ENCODE assay signal across 8 cellular contexts in the genomic region with DNA sequence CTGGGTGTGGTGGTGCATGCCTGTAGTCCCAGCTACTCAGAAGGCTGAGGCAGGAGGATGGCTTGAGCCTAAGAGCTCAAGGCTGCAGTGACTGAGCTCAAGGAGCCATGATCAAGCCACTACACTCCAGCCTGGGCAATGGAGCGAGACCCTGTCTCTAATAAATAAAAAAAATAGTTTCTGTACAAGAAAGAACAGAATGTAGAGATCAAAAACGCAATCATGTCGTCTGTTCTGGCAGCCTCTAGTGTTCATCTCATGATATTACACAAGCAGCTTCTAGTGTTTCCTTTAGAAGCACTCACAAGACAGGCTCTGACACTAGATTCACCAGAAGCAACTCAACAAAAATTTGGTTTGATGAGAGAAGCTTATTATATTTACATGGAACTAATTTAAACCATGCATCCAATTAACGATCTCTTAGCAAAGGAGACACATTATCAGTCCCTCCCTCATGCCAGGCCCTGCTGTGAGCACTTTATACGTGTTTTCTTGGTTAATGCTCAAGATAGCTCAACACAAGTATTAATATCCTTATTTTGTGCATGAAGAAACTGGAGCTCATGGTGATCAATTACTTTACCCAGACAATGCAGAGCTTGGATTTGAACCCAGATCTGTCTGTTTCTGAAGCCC. TPM values are rescaled to one million over a fixed set of nuclear protein-coding genes. Genes with fewer than 3 reads are reported as not detected.
A peak's percentile ranks its signal among the peaks of the same experiment; 100 is the strongest.
DNase-seq lines count a peak whose midpoint lies in the region; ATAC-seq, FAIRE-seq and TF ChIP-seq lines count a peak whose summit lies in the region.

No MANE protein-coding gene starts in this region.

- CTCF ChIA-PET in OCI-LY7 (lab: Charles Lee; ENCODE audit: unreplicated experiment), result no interaction called here
- CTCF ChIA-PET in H1 (lab: Charles Lee; ENCODE audit: partially characterized antibody), result interaction anchor here (0.6 to 3.7 kb wide), 65 partner anchors 9 to 619 kb away, joined by 3 to 31 read pairs (median 4); a partner anchor contains a TSS
- CTCF ChIA-PET in naive thymus-derived CD4-positive, alpha-beta T cell (lab: Charles Lee), result interaction anchor here (0.6 to 3.9 kb wide), 32 partner anchors 9 to 520 kb away, joined by 3 to 39 read pairs (median 3); a partner anchor contains a TSS

- no peak overlapping the region for H2BK12ac ChIP-seq in H1 (ENCODE audit: low read depth, low read length)

- H4K20me1 ChIP-seq in OCI-LY7 (ENCODE audit: insufficient read depth, low read length) (no peaks in the 10 kb centered on the region), H1 (replicated peaks in 1 of 2; ENCODE audit: control insufficient read depth in 1 of 2, insufficient read depth in 2 of 2, low read length in 2 of 2) (no peaks in the 10 kb centered on the region)

- no TSS peak for BruUV-seq in OCI-LY7 (replicated peaks; lab: Mats Ljungman, UMichigan)

- H3K27ac ChIP-seq in OCI-LY7 (ENCODE audit: low read depth, low read length, poor library complexity, severe bottlenecking), result no peak overlapping the region
- H3K27ac ChIP-seq in H1 (ENCODE audit: low read depth, low read length), result no peak overlapping the region
- H3K27ac ChIP-seq in naive thymus-derived CD4-positive, alpha-beta T cell (ENCODE audit: low read depth, low read length), result no peak overlapping the region

- TF ChIP-seq POLR2A in H1 (IDR thresholded peaks at IDR 0.05; ENCODE audit: control extremely low read depth in 1 of 2, low read depth in 2 of 2, low read length in 2 of 2), result no peak

- H3K36me3 Mint-ChIP-seq in naive thymus-derived CD4-positive, alpha-beta T cell, result peaks cover 0 to 4% (median 2%) of the 10 kb centered on the region in 5 donors

- no peak overlapping the region for H3K14ac ChIP-seq in H1 (ENCODE audit: insufficient read length)

- H3K4me3 ChIP-seq in HFF-Myc (replicated peaks; ENCODE audit: low read depth, low read length), result no peak overlapping the region
- no peak overlapping the region for H3K4me3 ChIP-seq in OCI-LY7 (ENCODE audit: low read depth, low read length, poor library complexity, severe bottlenecking)
- no peak overlapping the region for H3K4me3 ChIP-seq in H1 (ENCODE audit: extremely low read depth in 1 of 4, insufficient read depth in 2 of 4, low read depth in 3 of 4, low read length in 4 of 4)
- no peak overlapping the region for H3K4me3 ChIP-seq in naive thymus-derived CD4-positive, alpha-beta T cell (ENCODE audit: low read length)

- no peaks in the 10 kb centered on the region for H3K23me2 ChIP-seq in H1 (ENCODE audit: low read depth, low read length)

- no peaks in the 10 kb centered on the region for H3K4me1 ChIP-seq in OCI-LY7 (ENCODE audit: insufficient read depth, low read length, poor library complexity, severe bottlenecking)
- H3K4me1 ChIP-seq in H1 (replicated peaks in 1 of 4; ENCODE audit: control insufficient read depth in 3 of 4, insufficient read depth in 4 of 4, low read length in 3 of 4), result no peaks in the 10 kb centered on the region; a peak in 1 of 7 replicates
- peaks cover 27 to 45% of the 10 kb centered on the region in 2 donors for H3K4me1 ChIP-seq in naive thymus-derived CD4-positive, alpha-beta T cell (ENCODE audit: control insufficient read depth in 2 of 2, insufficient read depth in 2 of 2, low read length in 2 of 2)

- H3K9ac ChIP-seq in H1 (replicated peaks in 1 of 4; ENCODE audit: extremely low read depth in 1 of 4, low read depth in 3 of 4, low read length in 3 of 4), result no peak overlapping the region

- no peak overlapping the region for H2BK20ac ChIP-seq in H1 (ENCODE audit: low read length)

- peak; percentile 81 for ATAC-seq in naive thymus-derived CD4-positive, alpha-beta T cell
- ATAC-seq in GM19455 (IDR thresholded peaks at IDR 0.05; ENCODE audit: unreplicated experiment), result no peak

- H2BK5ac ChIP-seq in H1 (ENCODE audit: low read depth, low read length), result no peak overlapping the region

- H4K91ac ChIP-seq in H1 (replicated peaks; ENCODE audit: insufficient read length, low read length), result no peak overlapping the region

- peak overlapping the region in 2 of 10 donors; percentile 25 to 27 for H3K4me3 Mint-ChIP-seq in naive thymus-derived CD4-positive, alpha-beta T cell

- no peaks in the 10 kb centered on the region for H3K9me2 ChIP-seq in OCI-LY7 (ENCODE audit: insufficient read depth, low read length)

- peak overlapping the region; percentile 34 to 87 (median 77) for H3K27ac Mint-ChIP-seq in naive thymus-derived CD4-positive, alpha-beta T cell

- H4K5ac ChIP-seq in H1 (ENCODE audit: insufficient read length, low read depth, low read length), result no peak overlapping the region

- peak; percentile 69 to 72 for TF ChIP-seq RAD21 in H1 (IDR thresholded peaks at IDR 0.05 in 1 of 2, conservative IDR thresholded peaks at IDR 0.05 in 1 of 2; ENCODE audit: low read depth in 2 of 2, low read length in 2 of 2)

- peaks cover 0 to 20% (median 10%) of the 10 kb centered on the region in 11 donors for H3K9me3 Mint-ChIP-seq in naive thymus-derived CD4-positive, alpha-beta T cell

- H3K23ac ChIP-seq in H1 (ENCODE audit: insufficient read length), result no peak overlapping the region

- peak; percentile 53 for TF ChIP-seq CTCF in D721Med (IDR thresholded peaks at IDR 0.05; ENCODE audit: insufficient read depth, missing control alignments)
- peak; percentile 80 for TF ChIP-seq CTCF in HFF-Myc (IDR thresholded peaks at IDR 0.05; ENCODE audit: low read depth, low read length, missing control alignments)
- peak; percentile 80 for TF ChIP-seq CTCF in OCI-LY7 (conservative IDR thresholded peaks at IDR 0.05; ENCODE audit: low read length)
- peak in 2 of 3 experiments; percentile 41 to 68; a peak in 2 of 4 replicates for TF ChIP-seq CTCF in H1 (IDR thresholded peaks at IDR 0.05; ENCODE audit: control extremely low read depth in 1 of 3, insufficient read depth in 1 of 3, low read depth in 1 of 3, low read length in 3 of 3)

- H3K27me3 ChIP-seq in H1 (replicated peaks in 1 of 4; ENCODE audit: control insufficient read depth in 3 of 4, extremely low read depth in 1 of 4, insufficient read depth in 3 of 4, low read length in 3 of 4), result no peaks in the 10 kb centered on the region
- no peaks in the 10 kb centered on the region for H3K27me3 ChIP-seq in naive thymus-derived CD4-positive, alpha-beta T cell (ENCODE audit: control insufficient read depth in 2 of 2, insufficient read depth in 2 of 2, low read length in 2 of 2)

- H3K36me3 ChIP-seq in OCI-LY7 (ENCODE audit: insufficient read depth, low read length) (no peaks in the 10 kb centered on the region), H1 (ENCODE audit: control insufficient read depth in 2 of 4, insufficient read depth in 4 of 4, low read length in 3 of 4) (no peaks in the 10 kb centered on the region)
- no peaks in the 10 kb centered on the region for H3K36me3 ChIP-seq in naive thymus-derived CD4-positive, alpha-beta T cell (ENCODE audit: control insufficient read depth in 2 of 3, insufficient read depth in 3 of 3, low read length in 3 of 3)

- no peak overlapping the region for H3K4me2 ChIP-seq in OCI-LY7 (ENCODE audit: low read length)
- H3K4me2 ChIP-seq in H1 (ENCODE audit: insufficient read depth in 1 of 2, low read depth in 2 of 2, low read length in 2 of 2), result no peak overlapping the region

- H3K79me2 ChIP-seq in OCI-LY7 (ENCODE audit: insufficient read depth, low read depth, low read length) (no peaks in the 10 kb centered on the region), H1 (ENCODE audit: control insufficient read depth in 1 of 2, insufficient read depth in 2 of 2, low read length in 2 of 2) (no peaks in the 10 kb centered on the region)

- H2AFZ ChIP-seq in OCI-LY7 (ENCODE audit: low read length) (no peak overlapping the region), H1 (ENCODE audit: low read length) (0 out of 2 replicates have a peak overlapping the region, but pooled peaks have one; percentile 18)

- no peak for TF ChIP-seq EP300 in H1 (IDR thresholded peaks at IDR 0.05; ENCODE audit: borderline replicate concordance in 1 of 2, low read depth in 2 of 2, low read length in 2 of 2)

- WGBS in H1 (ENCODE audit: extremely low coverage in 1 of 2, insufficient coverage in 1 of 2, insufficient read length in 1 of 2, insufficient replicate concordance in 2 of 2, low coverage in 1 of 2, low lambda C conversion rate in 2 of 2, missing lambda C conversion rate in 1 of 2), 2 experiments, result 57% methylated on average over 5 of the region's 5 CpGs; no CpG with 5 or more reads in 1 of the 2 experiments

- no peak overlapping the region for H3K56ac ChIP-seq in H1 (replicated peaks; ENCODE audit: insufficient read length, low read depth, low read length)

- H3K4ac ChIP-seq in H1 (replicated peaks; ENCODE audit: insufficient read length, low read depth, low read length), result no peak overlapping the region

- peaks cover 11 to 60% (median 51%) of the 10 kb centered on the region in 7 donors for H3K4me1 Mint-ChIP-seq in naive thymus-derived CD4-positive, alpha-beta T cell

- H3K9me3 ChIP-seq in OCI-LY7 (ENCODE audit: low read length) (no peaks in the 10 kb centered on the region), H1 (ENCODE audit: insufficient read depth in 2 of 2, low read depth in 1 of 2, low read length in 1 of 2) (0 out of 4 replicates have a peak, but pooled peaks cover 0 to 5% of the 10 kb centered on the region in 2 experiments)
- no peaks in the 10 kb centered on the region for H3K9me3 ChIP-seq in naive thymus-derived CD4-positive, alpha-beta T cell (ENCODE audit: control insufficient read depth in 2 of 3, low read length in 3 of 3)

- no peak overlapping the region for H3K18ac ChIP-seq in H1 (ENCODE audit: extremely low read depth, low read length)

- POLR2A ChIA-PET in OCI-LY7 (lab: Charles Lee), result no interaction called here
- POLR2A ChIA-PET in H1 (lab: Charles Lee; ENCODE audit: partially characterized antibody), result interaction anchor here (0.8 kb wide), 1 partner anchor 366 kb away, joined by 3 read pairs; a partner anchor contains a TSS
- POLR2A ChIA-PET in naive thymus-derived CD4-positive, alpha-beta T cell (lab: Charles Lee), result interaction anchor here (0.6 to 5.0 kb wide), 11 partner anchors 8 to 412 kb away, joined by 3 to 36 read pairs (median 3); a partner anchor contains a TSS

- no peaks in the 10 kb centered on the region for H3K27me3 Mint-ChIP-seq in naive thymus-derived CD4-positive, alpha-beta T cell

- DNase-seq in D721Med (ENCODE audit: insufficient read length, low spot score) (no peak), HFF-Myc (ENCODE audit: extremely low read depth, low read depth) (peak; percentile 63), OCI-LY7 (ENCODE audit: low spot score) (peak; percentile 46), H1 (ENCODE audit: low read depth in 1 of 2, low spot score in 2 of 2) (no peak), C1 segment of cervical spinal cord (lab: John Stamatoyannopoulos, UW) (no peak)
- peak in 7 of 9 donors; percentile 50 to 75 (median 60) for DNase-seq in naive thymus-derived CD4-positive, alpha-beta T cell
- no peak for DNase-seq in stimulated activated CD8-positive, alpha-beta memory T cell treated with anti-CD3 and anti-CD28 coated beads, Interleukin-4, amount 100 ng/mL, for 48 hours

- H2BK15ac ChIP-seq in H1 (ENCODE audit: low read length), result no peak overlapping the region

- no peak overlapping the region for H2AK5ac ChIP-seq in H1 (ENCODE audit: low read depth, low read length)

- intact Hi-C loops in OCI-LY7 (cut with micrococcal nuclease; ENCODE audit: unreplicated experiment), result loop anchor here (2.0 to 10.0 kb wide), 3 partner anchors 342 to 518 kb away; no protein-coding TSS in a partner anchor
- intact Hi-C loops in naive thymus-derived CD4-positive, alpha-beta T cell (cut with micrococcal nuclease), result loop anchor here (1.0 to 5.0 kb wide), 14 partner anchors 14 to 520 kb away; no protein-coding TSS in a partner anchor

- no peaks in the 10 kb centered on the region for H3K79me1 ChIP-seq in H1 (ENCODE audit: low read depth, low read length)

- FAIRE-seq in D721Med (lab: Jason Lieb, UNC), result no peak
- peak; percentile 48 for FAIRE-seq in H1 (lab: Jason Lieb, UNC)

- no peak overlapping the region for H4K8ac ChIP-seq in H1 (ENCODE audit: extremely low read depth, insufficient read depth, low read length)

- H2BK120ac ChIP-seq in H1 (replicated peaks; ENCODE audit: low read depth, low read length), result no peak overlapping the region

RNA-seq across cellular contexts. Expression of a gene that starts 6.9 kb away (rescaled TPM):
- total RNA-seq in OCI-LY7 (2014; rRNA removed; shearing (Covaris generic)), result not detected in 2 replicates
- not detected in 2 replicates for total RNA-seq in OCI-LY7 (2022)
- total RNA-seq in H1 (2021; fragmentation: NEBNext Ultra II Directional; extraction: Animal tissue kit (Norgen Biotek cat#: 25700)), result not detected in 2 replicates
- polyA plus RNA-seq in H1 (2011; rRNA removed), result not detected in 2 replicates
- polyA plus RNA-seq in H1 (2011; cell fraction: cytosol; rRNA removed), result not detected
- not detected for polyA plus RNA-seq in H1 (2011; cell fraction: nucleus; rRNA removed)
- polyA plus RNA-seq in H1 (2012, experiment 1 of 2), result not detected in 4 replicates
- polyA plus RNA-seq in H1 (2012, experiment 2 of 2), result not detected
- polyA plus RNA-seq in H1 (2013, experiment 1 of 2), result not detected
- not detected for polyA plus RNA-seq in H1 (2013, experiment 2 of 2)
- polyA minus RNA-seq in H1 (2011; rRNA and poly(A)+ RNA removed), result not detected in 2 replicates
- not detected for polyA minus RNA-seq in H1 (2011; cell fraction: cytosol; rRNA and poly(A)+ RNA removed)
- polyA minus RNA-seq in H1 (2011; cell fraction: nucleus; rRNA and poly(A)+ RNA removed), result not detected
- total RNA-seq in naive thymus-derived CD4-positive, alpha-beta T cell, result not detected
- polyA plus RNA-seq in naive thymus-derived CD4-positive, alpha-beta T cell, result not detected

RNA-seq across cellular contexts. Expression of a gene that starts 13.3 kb away (rescaled TPM):
- not detected in 2 replicates for total RNA-seq in OCI-LY7 (2014; rRNA removed; shearing (Covaris generic))
- not detected in 2 replicates for total RNA-seq in OCI-LY7 (2022)
- not detected in 2 replicates for total RNA-seq in H1 (2021; fragmentation: NEBNext Ultra II Directional; extraction: Animal tissue kit (Norgen Biotek cat#: 25700))
- not detected in 2 replicates for polyA plus RNA-seq in H1 (2011; rRNA removed)
- not detected for polyA plus RNA-seq in H1 (2011; cell fraction: cytosol; rRNA removed)
- polyA plus RNA-seq in H1 (2011; cell fraction: nucleus; rRNA removed), result not detected
- not detected in 4 replicates for polyA plus RNA-seq in H1 (2012, experiment 1 of 2)
- not detected for polyA plus RNA-seq in H1 (2012, experiment 2 of 2)
- polyA plus RNA-seq in H1 (2013, experiment 1 of 2), result not detected
- not detected for polyA plus RNA-seq in H1 (2013, experiment 2 of 2)
- polyA minus RNA-seq in H1 (2011; rRNA and poly(A)+ RNA removed), result not detected in 2 replicates
- polyA minus RNA-seq in H1 (2011; cell fraction: cytosol; rRNA and poly(A)+ RNA removed), result not detected
- not detected for polyA minus RNA-seq in H1 (2011; cell fraction: nucleus; rRNA and poly(A)+ RNA removed)
- total RNA-seq in naive thymus-derived CD4-positive, alpha-beta T cell, result under 1 TPM in 3 of 5 experiments, not detected in 2; 0.22 to 0.49 (median 0.32) TPM
- polyA plus RNA-seq in naive thymus-derived CD4-positive, alpha-beta T cell, result under 1 TPM in 1 of 2 donors, not detected in 1; 0.19 TPM

RNA-seq across cellular contexts. Expression of a gene that starts 19.7 kb away (rescaled TPM):
- total RNA-seq in OCI-LY7 (2014; rRNA removed; shearing (Covaris generic)), result not detected in 2 replicates
- total RNA-seq in OCI-LY7 (2022), result not detected in 2 replicates
- total RNA-seq in H1 (2021; fragmentation: NEBNext Ultra II Directional; extraction: Animal tissue kit (Norgen Biotek cat#: 25700)), result not detected in 2 replicates
- not detected in 2 replicates for polyA plus RNA-seq in H1 (2011; rRNA removed)
- not detected for polyA plus RNA-seq in H1 (2011; cell fraction: cytosol; rRNA removed)
- not detected for polyA plus RNA-seq in H1 (2011; cell fraction: nucleus; rRNA removed)
- not detected in 4 replicates for polyA plus RNA-seq in H1 (2012, experiment 1 of 2)
- not detected for polyA plus RNA-seq in H1 (2012, experiment 2 of 2)
- polyA plus RNA-seq in H1 (2013, experiment 1 of 2), result not detected
- polyA plus RNA-seq in H1 (2013, experiment 2 of 2), result not detected
- polyA minus RNA-seq in H1 (2011; rRNA and poly(A)+ RNA removed), result not detected in 2 replicates
- not detected for polyA minus RNA-seq in H1 (2011; cell fraction: cytosol; rRNA and poly(A)+ RNA removed)
- not detected for polyA minus RNA-seq in H1 (2011; cell fraction: nucleus; rRNA and poly(A)+ RNA removed)
- not detected for total RNA-seq in naive thymus-derived CD4-positive, alpha-beta T cell
- under 1 TPM in 1 of 2 donors, not detected in 1; 0.30 TPM for polyA plus RNA-seq in naive thymus-derived CD4-positive, alpha-beta T cell

RNA-seq across cellular contexts. Expression of a gene that starts 28.2 kb away (rescaled TPM):
- not detected in 2 replicates for total RNA-seq in OCI-LY7 (2014; rRNA removed; shearing (Covaris generic))
- not detected in 2 replicates for total RNA-seq in OCI-LY7 (2022)
- total RNA-seq in H1 (2021; fragmentation: NEBNext Ultra II Directional; extraction: Animal tissue kit (Norgen Biotek cat#: 25700)), result not detected in 2 replicates
- polyA plus RNA-seq in H1 (2011; rRNA removed), result not detected in 2 replicates
- polyA plus RNA-seq in H1 (2011; cell fraction: cytosol; rRNA removed), result not detected
- polyA plus RNA-seq in H1 (2011; cell fraction: nucleus; rRNA removed), result not detected
- not detected in 4 replicates for polyA plus RNA-seq in H1 (2012, experiment 1 of 2)
- not detected for polyA plus RNA-seq in H1 (2012, experiment 2 of 2)
- not detected for polyA plus RNA-seq in H1 (2013, experiment 1 of 2)
- not detected for polyA plus RNA-seq in H1 (2013, experiment 2 of 2)
- not detected in 2 replicates for polyA minus RNA-seq in H1 (2011; rRNA and poly(A)+ RNA removed)
- not detected for polyA minus RNA-seq in H1 (2011; cell fraction: cytosol; rRNA and poly(A)+ RNA removed)
- polyA minus RNA-seq in H1 (2011; cell fraction: nucleus; rRNA and poly(A)+ RNA removed), result not detected
- total RNA-seq in naive thymus-derived CD4-positive, alpha-beta T cell, result not detected
- not detected for polyA plus RNA-seq in naive thymus-derived CD4-positive, alpha-beta T cell

RNA-seq across cellular contexts. Expression of a gene that starts 46.9 kb away (rescaled TPM):
- total RNA-seq in OCI-LY7 (2014; rRNA removed; shearing (Covaris generic)), result not detected in 2 replicates
- total RNA-seq in OCI-LY7 (2022), result not detected in 2 replicates
- not detected in 2 replicates for total RNA-seq in H1 (2021; fragmentation: NEBNext Ultra II Directional; extraction: Animal tissue kit (Norgen Biotek cat#: 25700))
- not detected in 2 replicates for polyA plus RNA-seq in H1 (2011; rRNA removed)
- not detected for polyA plus RNA-seq in H1 (2011; cell fraction: cytosol; rRNA removed)
- not detected for polyA plus RNA-seq in H1 (2011; cell fraction: nucleus; rRNA removed)
- not detected in 4 replicates for polyA plus RNA-seq in H1 (2012, experiment 1 of 2)
- polyA plus RNA-seq in H1 (2012, experiment 2 of 2), result not detected
- polyA plus RNA-seq in H1 (2013, experiment 1 of 2), result not detected
- polyA plus RNA-seq in H1 (2013, experiment 2 of 2), result not detected
- polyA minus RNA-seq in H1 (2011; rRNA and poly(A)+ RNA removed), result not detected in 2 replicates
- polyA minus RNA-seq in H1 (2011; cell fraction: cytosol; rRNA and poly(A)+ RNA removed), result not detected
- polyA minus RNA-seq in H1 (2011; cell fraction: nucleus; rRNA and poly(A)+ RNA removed), result not detected
- total RNA-seq in naive thymus-derived CD4-positive, alpha-beta T cell, result not detected
- not detected for polyA plus RNA-seq in naive thymus-derived CD4-positive, alpha-beta T cell

Comparison
In these comparisons a context has a peak if more than half of its experiments do, and no peak if none do; other contexts are left out.
1. DNase-seq: peak in HFF-Myc (single experiment), OCI-LY7 (single experiment) and naive thymus-derived CD4-positive, alpha-beta T cell (7 of 9); none in D721Med (single experiment), H1 (0 of 2), C1 segment of cervical spinal cord (0 of 14) and stimulated activated CD8-positive, alpha-beta memory T cell treated with anti-CD3 and anti-CD28 coated beads, Interleukin-4, amount 100 ng/mL, for 48 hours (single experiment).
2. Peak in every context shown above with its lines, with median percentiles within 50 percentile points of each other: CTCF ChIP-seq.